Comparison of ENCODE assay signal across 8 cellular contexts in the genomic region with DNA sequence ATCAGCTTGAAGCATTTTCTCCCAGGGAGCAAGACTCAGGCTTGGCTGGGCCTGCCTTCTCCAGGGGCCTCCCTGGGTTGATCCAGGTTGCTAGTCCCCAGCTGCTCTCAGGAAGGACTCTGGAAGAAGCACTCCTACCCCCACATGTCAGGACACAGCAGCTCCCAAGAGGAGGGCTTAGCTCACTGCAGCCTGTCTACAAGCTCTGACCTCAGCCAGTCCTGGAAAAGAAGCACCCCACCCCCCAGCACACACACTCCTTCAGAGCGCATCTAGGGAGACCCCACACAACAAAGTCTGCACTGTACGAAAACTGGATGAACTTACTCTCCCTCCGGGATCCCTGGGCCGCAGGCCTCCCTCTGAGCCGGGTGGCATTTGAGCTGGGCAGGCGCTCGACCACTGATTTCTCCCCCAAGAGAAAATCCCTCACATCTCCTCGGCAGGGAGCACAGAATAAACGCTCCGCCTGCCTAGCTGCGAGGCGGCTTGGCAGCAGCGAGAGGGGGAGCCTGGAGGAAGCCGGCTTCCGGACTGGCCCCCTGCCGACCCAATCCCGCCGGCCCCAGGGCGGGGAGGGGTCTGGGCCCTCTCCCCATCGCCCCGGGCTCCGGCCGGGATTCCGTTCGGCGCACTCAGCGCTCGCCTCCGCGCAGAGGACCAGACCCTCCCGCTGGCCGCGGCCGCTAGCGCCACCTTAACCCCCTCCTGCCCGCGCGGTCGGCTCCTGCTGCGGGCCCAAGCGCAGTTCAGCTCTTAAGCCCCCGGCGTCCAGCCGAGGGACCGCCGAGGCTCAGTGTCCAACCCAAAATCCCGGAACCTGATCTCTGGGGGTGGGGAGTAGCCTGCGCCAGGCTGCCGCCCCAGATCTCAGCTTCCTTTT. TPM values are rescaled to one million over a fixed set of nuclear protein-coding genes. Genes with fewer than 3 reads are reported as not detected.
DNase-seq lines count a peak whose midpoint lies in the region; ATAC-seq and TF ChIP-seq lines count a peak whose summit lies in the region.

A gene (minus strand): TSS at position 458 of the 883 bp plus-strand sequence. CDS start 1,576 bp downstream, outside the sequence.

- CTCF ChIA-PET in CD4-positive, alpha-beta memory T cell (lab: Charles Lee; ENCODE audit: partially characterized antibody) = interaction anchor here (0.8 to 5.4 kb wide), 7 partner anchors 13 to 386 kb away, joined by 3 to 34 read pairs (median 4); no protein-coding TSS in a partner anchor

- H3K36me3 ChIP-seq in CD4-positive, alpha-beta memory T cell (ENCODE audit: insufficient read depth, low read length) = no peaks in the 10 kb centered on the region
- no peaks in the 10 kb centered on the region for H3K36me3 ChIP-seq in KMS-11 (ENCODE audit: insufficient read depth)
- H3K36me3 ChIP-seq in psoas muscle (ENCODE audit: insufficient read depth in 1 of 2, low read depth in 1 of 2) = no peaks in the 10 kb centered on the region

- peak within 1 kb of the TSS; percentile 81 to 90 (median 84) for H3K4me3 Mint-ChIP-seq in CD4-positive, alpha-beta memory T cell

- WGBS in psoas muscle, 3 donors = 1 to 2% (median 1%) methylated on average over 45 to 49 of the region's 49 CpGs

- H3K9me3 ChIP-seq in CD4-positive, alpha-beta memory T cell (ENCODE audit: control insufficient read depth in 1 of 2, low read length in 2 of 2) = no peaks in the 10 kb centered on the region
- no peaks in the 10 kb centered on the region for H3K9me3 ChIP-seq in psoas muscle

- H3K9ac ChIP-seq in KMS-11 = no peak within 1 kb of the TSS

- no peak within 1 kb of the TSS for H2AFZ ChIP-seq in KMS-11 (ENCODE audit: low read depth)

- no peak for TF ChIP-seq CTCF in KMS-11 (conservative IDR thresholded peaks at IDR 0.05; ENCODE audit: low read depth, low read length)
- TF ChIP-seq CTCF in psoas muscle (IDR thresholded peaks at IDR 0.05) = no peak

- DNase-seq in CD4-positive, alpha-beta memory T cell = peak in 2 of 5 donors; percentile 3 to 15
- DNase-seq in amygdala (lab: John Stamatoyannopoulos, UW) (peak in 49 of 56 donors; percentile 33 to 87 (median 68)), hypothalamus (lab: John Stamatoyannopoulos, UW) (peak in 47 of 51 donors; percentile 27 to 92 (median 76)), psoas muscle (peak; percentile 37 to 71), HPDE6-E6E7 (ENCODE audit: extremely low spot score) (no peak)

- peak; percentile 50 to 78 (median 67) for ATAC-seq in psoas muscle
- ATAC-seq in HG02571 (IDR thresholded peaks at IDR 0.05; ENCODE audit: unreplicated experiment) = no peak
- ATAC-seq in HG03521 (IDR thresholded peaks at IDR 0.05; ENCODE audit: unreplicated experiment) = no peak

- H3K4me1 Mint-ChIP-seq in CD4-positive, alpha-beta memory T cell = peaks cover 6 to 30% (median 16%) of the 10 kb centered on the region in 4 donors

- H3K4me1 ChIP-seq in CD4-positive, alpha-beta memory T cell (ENCODE audit: insufficient read depth, low read length) = peaks cover 21% of the 10 kb centered on the region
- H3K4me1 ChIP-seq in KMS-11 (ENCODE audit: low read depth, poor library complexity, severe bottlenecking) = no peaks in the 10 kb centered on the region
- peaks cover 5% of the 10 kb centered on the region for H3K4me1 ChIP-seq in psoas muscle

- peaks cover 31% of the 10 kb centered on the region for H3K27me3 ChIP-seq in CD4-positive, alpha-beta memory T cell (ENCODE audit: insufficient read depth, low read length)
- H3K27me3 ChIP-seq in KMS-11 (ENCODE audit: insufficient read depth, low read depth) (peaks cover 7% of the 10 kb centered on the region; the same call in 1 of the 2 replicates), psoas muscle (ENCODE audit: insufficient read depth in 3 of 3, low read length in 2 of 3) (peaks cover 0 to 70% (median 7%) of the 10 kb centered on the region in 3 donors)

- H3K4me3 ChIP-seq in CD4-positive, alpha-beta memory T cell (ENCODE audit: low read length in 2 of 2) = peak within 1 kb of the TSS; percentile 54 to 59
- H3K4me3 ChIP-seq in KMS-11 (IDR thresholded peaks at IDR 0.05; ENCODE audit: insufficient read depth, low read depth, low read length) (no peak within 1 kb of the TSS), psoas muscle (peak within 1 kb of the TSS; percentile 68)

- H3K9me3 Mint-ChIP-seq in CD4-positive, alpha-beta memory T cell = no peaks in the 10 kb centered on the region

- H3K79me2 ChIP-seq in KMS-11 (ENCODE audit: insufficient read depth, low read depth) = no peaks in the 10 kb centered on the region

- H3K27ac ChIP-seq in CD4-positive, alpha-beta memory T cell (ENCODE audit: low read depth, low read length) = no peak within 1 kb of the TSS
- no peak within 1 kb of the TSS for H3K27ac ChIP-seq in KMS-11
- no peak within 1 kb of the TSS for H3K27ac ChIP-seq in psoas muscle

- peaks cover 25 to 47% of the 10 kb centered on the region in 2 donors for H3K27me3 Mint-ChIP-seq in CD4-positive, alpha-beta memory T cell

- peak within 1 kb of the TSS in 1 of 7 donors; percentile 47 for H3K27ac Mint-ChIP-seq in CD4-positive, alpha-beta memory T cell

- intact Hi-C loops in CD4-positive, alpha-beta memory T cell (cut with micrococcal nuclease) = no loop called here
- intact Hi-C loops in psoas muscle (cut with DNase I) = no loop called here

- POLR2A ChIA-PET in CD4-positive, alpha-beta memory T cell (lab: Charles Lee; ENCODE audit: partially characterized antibody) = interaction anchor here (1.1 to 2.6 kb wide), 5 partner anchors 14 to 1094 kb away, joined by 3 to 13 read pairs (median 4); no protein-coding TSS in a partner anchor

- peaks cover 0 to 20% of the 10 kb centered on the region in 2 donors for H3K36me3 Mint-ChIP-seq in CD4-positive, alpha-beta memory T cell

- H4K20me1 ChIP-seq in KMS-11 (ENCODE audit: insufficient read depth) = no peaks in the 10 kb centered on the region

- H3K4me2 ChIP-seq in KMS-11 = peak within 1 kb of the TSS; percentile 45; the same call in 1 of the 2 replicates

RNA-seq across cellular contexts. Expression of the gene that starts here (rescaled TPM):
- total RNA-seq in CD4-positive, alpha-beta memory T cell = 1 to 10 TPM; 1.2 to 2.2 TPM
- polyA plus RNA-seq in CD4-positive, alpha-beta memory T cell = 1 to 10 TPM in 1 of 2 donors, under 1 TPM in 1; 0.26 to 1.0 TPM
- total RNA-seq in psoas muscle = 1 to 10 TPM in 1 of 4 donors, under 1 TPM in 3; 0.05 to 1.1 (median 0.64) TPM
- polyA plus RNA-seq in psoas muscle = under 1 TPM; 0.06 to 0.43 (median 0.14) TPM

Comparison
In these comparisons a context has a peak if more than half of its experiments do, and no peak if none do; other contexts are left out.
1. ATAC-seq: peak in psoas muscle (4 of 4); none in HG02571 (single experiment) and HG03521 (single experiment).